ENCODE assay signal across 1 cellular context in the genomic region with DNA sequence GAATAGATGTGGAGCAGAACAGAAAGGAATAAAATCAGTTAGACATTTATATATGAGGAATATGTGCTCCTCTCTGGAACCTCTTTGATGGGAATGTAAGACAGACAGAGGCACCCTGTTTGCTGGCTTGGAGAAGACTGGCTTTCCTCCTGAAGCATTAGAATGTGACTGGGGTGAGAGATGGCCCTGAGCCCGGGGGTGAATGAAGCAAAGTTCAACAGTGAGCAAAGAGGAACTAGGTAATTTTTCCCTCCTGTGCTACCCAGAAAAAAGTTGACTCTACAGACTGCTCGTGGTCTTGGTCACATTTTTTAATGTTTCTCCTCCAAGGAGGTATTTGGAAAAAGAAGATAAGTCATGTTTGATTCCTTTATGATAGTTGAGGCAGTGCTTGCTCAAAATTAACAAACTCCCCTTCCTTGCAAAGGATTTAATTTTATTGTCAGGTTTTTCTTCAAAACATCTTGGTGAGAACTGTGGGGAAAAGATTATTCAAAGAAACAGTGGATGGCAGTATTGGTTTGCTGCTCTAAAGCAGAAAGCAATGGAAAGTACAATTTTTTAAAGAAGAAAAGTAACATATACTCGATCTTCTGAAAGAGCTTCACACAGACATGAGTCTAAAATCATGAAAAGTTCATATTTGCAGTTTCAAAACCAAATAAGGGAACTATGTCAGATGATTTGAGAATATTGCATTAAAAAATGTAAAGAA.
TF ChIP-seq lines count a peak whose summit lies in the region.

No MANE protein-coding gene starts in this region.

TF ChIP-seq in A549, 52 proteins besides CTCF, POLR2A, EP300 and RAD21:
- TF ChIP-seq, protein P1, sequence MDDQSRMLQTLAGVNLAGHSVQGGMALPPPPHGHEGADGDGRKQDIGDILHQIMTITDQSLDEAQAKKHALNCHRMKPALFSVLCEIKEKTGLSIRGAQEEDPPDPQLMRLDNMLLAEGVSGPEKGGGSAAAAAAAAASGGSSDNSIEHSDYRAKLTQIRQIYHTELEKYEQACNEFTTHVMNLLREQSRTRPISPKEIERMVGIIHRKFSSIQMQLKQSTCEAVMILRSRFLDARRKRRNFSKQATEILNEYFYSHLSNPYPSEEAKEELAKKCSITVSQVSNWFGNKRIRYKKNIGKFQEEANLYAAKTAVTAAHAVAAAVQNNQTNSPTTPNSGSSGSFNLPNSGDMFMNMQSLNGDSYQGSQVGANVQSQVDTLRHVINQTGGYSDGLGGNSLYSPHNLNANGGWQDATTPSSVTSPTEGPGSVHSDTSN (IDR thresholded peaks at IDR 0.05), result no peak
- TF ChIP-seq HOXB13 (CRISPR knock-in tag; IDR thresholded peaks at IDR 0.05; ENCODE audit: low read depth), result no peak
- no peak for TF ChIP-seq REST (IDR thresholded peaks at IDR 0.05)
- TF ChIP-seq ZNF302 (CRISPR knock-in tag; IDR thresholded peaks at IDR 0.05), result no peak
- no peak for TF ChIP-seq RNF2 (IDR thresholded peaks at IDR 0.05; ENCODE audit: borderline replicate concordance, low read depth)
- TF ChIP-seq HMGXB4 (CRISPR knock-in tag; IDR thresholded peaks at IDR 0.05; ENCODE audit: borderline replicate concordance), result no peak
- TF ChIP-seq KDM1A (IDR thresholded peaks at IDR 0.05; ENCODE audit: low read depth), result no peak
- no peak for TF ChIP-seq MAFK (IDR thresholded peaks at IDR 0.05; ENCODE audit: partially characterized antibody)
- TF ChIP-seq RCOR1 (IDR thresholded peaks at IDR 0.05; ENCODE audit: low read depth, low read length), result no peak
- no peak for TF ChIP-seq JUN (IDR thresholded peaks at IDR 0.05)
- no peak for TF ChIP-seq EHF (CRISPR knock-in tag; IDR thresholded peaks at IDR 0.05)
- no peak for TF ChIP-seq ZC3H11A (IDR thresholded peaks at IDR 0.05)
